8 cellular contexts compared by ENCODE assay signal in genomic region chr15:60507596-60508424, GRCh38. TPM values are rescaled to one million over a fixed set of nuclear protein-coding genes. Genes with fewer than 3 reads are reported as not detected.
DNase-seq lines count a peak whose midpoint lies in the region; ATAC-seq and TF ChIP-seq lines count a peak whose summit lies in the region.

No MANE protein-coding gene starts in this region.

- H3K4me2 ChIP-seq in neural progenitor cell, result no peak overlapping the region

- no peak overlapping the region for H3K9ac ChIP-seq in neural progenitor cell

- no peak overlapping the region for H3K4me3 Mint-ChIP-seq in neural progenitor cell

- peaks cover 22% of the 10 kb centered on the region for H3K4me1 Mint-ChIP-seq in neural progenitor cell

- peaks cover 2% of the 10 kb centered on the region for H3K27me3 Mint-ChIP-seq in neural progenitor cell (ENCODE audit: insufficient read depth, low read depth)

- H3K4me1 ChIP-seq in neural progenitor cell, result no peaks in the 10 kb centered on the region

- H3K27ac ChIP-seq in neural progenitor cell, result no peak overlapping the region

- H3K36me3 Mint-ChIP-seq in neural progenitor cell, result peaks cover 11% of the 10 kb centered on the region

- no peaks in the 10 kb centered on the region for H4K20me1 ChIP-seq in neural progenitor cell (ENCODE audit: low read depth)

- no peak overlapping the region for H2AFZ ChIP-seq in neural progenitor cell (replicated peaks)

- DNase-seq in DMS53 (lab: John Stamatoyannopoulos, UW), result peak; percentile 59
- peak; percentile 32 for DNase-seq in NCI-H748 (lab: John Stamatoyannopoulos, UW; ENCODE audit: unreplicated experiment)
- DNase-seq in activated T-cell treated with anti-CD3 and anti-CD28 coated beads for 48 hours (ENCODE audit: low read depth), result peak; percentile 13
- DNase-seq in fibroblast of pulmonary artery (ENCODE audit: low read depth), result peak; percentile 83
- peak; percentile 51 for DNase-seq in neural progenitor cell (ENCODE audit: low spot score)

- TF ChIP-seq CTCF in fibroblast of pulmonary artery (IDR thresholded peaks at IDR 0.05; ENCODE audit: low read length, missing control alignments) (peak; percentile 99), neural progenitor cell (IDR thresholded peaks at IDR 0.05) (peak; percentile 98)

- H3K4me3 ChIP-seq in fibroblast of pulmonary artery (replicated peaks; ENCODE audit: low read depth, low read length) (no peak overlapping the region), neural progenitor cell (no peak overlapping the region)

- H3K27me3 ChIP-seq in neural progenitor cell, result no peaks in the 10 kb centered on the region

- no peaks in the 10 kb centered on the region for H3K9me3 Mint-ChIP-seq in neural progenitor cell

- no peaks in the 10 kb centered on the region for H3K9me3 ChIP-seq in neural progenitor cell (ENCODE audit: low read depth)

- no peaks in the 10 kb centered on the region for H3F3A ChIP-seq in neural progenitor cell (ENCODE audit: low read depth)

- H3K36me3 ChIP-seq in neural progenitor cell, result no peaks in the 10 kb centered on the region

- no peak overlapping the region for H3K27ac Mint-ChIP-seq in neural progenitor cell

- ATAC-seq in GM19395 (IDR thresholded peaks at IDR 0.05; ENCODE audit: unreplicated experiment), result peak; percentile 96
- peak; percentile 88 for ATAC-seq in HG03432 (IDR thresholded peaks at IDR 0.05; ENCODE audit: unreplicated experiment)
- no peak for ATAC-seq in GM19023 (IDR thresholded peaks at IDR 0.05; ENCODE audit: unreplicated experiment)

- H3K79me2 ChIP-seq in neural progenitor cell (ENCODE audit: low read depth), result no peaks in the 10 kb centered on the region

RNA-seq across cellular contexts. Expression of gene ICE2, which starts 28.9 kb away (rescaled TPM):
- total RNA-seq in neural progenitor cell (ENCODE audit: low replicate concordance), result 69.8 and 95.3 TPM in 2 replicates

Comparison
In these comparisons a context has a peak if more than half of its experiments do, and no peak if none do; other contexts are left out.
1. DNase-seq: peak in every context shown above with its lines; median percentile 83 in fibroblast of pulmonary artery; 59 in DMS53; 51 in neural progenitor cell; 32 in NCI-H748; 13 in activated T-cell treated with anti-CD3 and anti-CD28 coated beads for 48 hours.